In the genomic region with DNA sequence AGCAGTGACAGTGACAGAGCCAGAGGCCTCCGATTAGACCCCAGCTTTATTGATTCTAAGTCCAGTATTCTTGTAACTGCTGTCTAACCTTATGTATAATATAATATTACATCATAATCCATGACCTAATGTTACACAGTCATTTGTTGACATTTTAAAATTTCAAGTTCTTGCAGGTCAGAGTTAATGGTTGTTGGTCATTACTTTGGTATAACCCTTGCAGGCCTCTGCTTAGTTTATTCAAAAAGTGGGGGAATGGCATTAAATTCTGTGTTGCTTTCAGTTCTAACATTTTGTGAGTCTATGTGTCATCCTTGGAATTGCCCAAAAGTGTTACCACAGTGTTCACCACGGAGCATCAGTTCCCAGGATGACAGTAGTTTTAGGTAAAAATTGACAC, we compare ENCODE assay signal across 14 cellular contexts.
DNase-seq lines count a peak whose midpoint lies in the region; ATAC-seq and TF ChIP-seq lines count a peak whose summit lies in the region.
"Had no signal": no experiment of that assay in that cellular context is flagged by ENCODE, and none has a peak within 500 bp of the region (broad histone marks: within the 10 kb centered on the region; RNA-seq: fewer than 3 reads in every experiment).

No MANE protein-coding gene starts in this region.

- no peaks in the 10 kb centered on the region for H3K27me3 ChIP-seq in testis
- H3K27me3 ChIP-seq: adrenal gland had no signal

- H3K27ac ChIP-seq in testis: no peak overlapping the region
- H3K27ac ChIP-seq: C4-2B had no signal

- peak; percentile 2 for ATAC-seq in GM19351 (IDR thresholded peaks at IDR 0.05; ENCODE audit: unreplicated experiment)

- POLR2A ChIA-PET in activated CD4-positive, alpha-beta memory T cell treated with anti-CD3 and anti-CD28 coated beads for 36 hours (lab: Charles Lee): no interaction called here

- H3K4me3 ChIP-seq in foreskin fibroblast (ENCODE audit: low read depth in 1 of 2, low read length in 2 of 2): no peak overlapping the region
- H3K4me3 ChIP-seq in testis: no peak overlapping the region
- H3K4me3 ChIP-seq: adrenal gland had no signal

- TF ChIP-seq CTCF in CD14-positive monocyte (IDR thresholded peaks at IDR 0.05) (no peak), foreskin fibroblast (IDR thresholded peaks at IDR 0.05; ENCODE audit: low read depth, low read length) (no peak), testis (IDR thresholded peaks at IDR 0.05) (no peak)

- H3K36me3 ChIP-seq in testis (ENCODE audit: low read depth, missing control alignments): no peaks in the 10 kb centered on the region
- H3K36me3 ChIP-seq: adrenal gland had no signal

- H3K27me3 Mint-ChIP-seq in CD14-positive monocyte (ENCODE audit: low read depth in 3 of 3): no peaks in the 10 kb centered on the region
- peaks cover 3% of the 10 kb centered on the region for H3K27me3 Mint-ChIP-seq in activated CD4-positive, alpha-beta memory T cell treated with anti-CD3 and anti-CD28 coated beads for 36 hours

- DNase-seq in CD14-positive monocyte (ENCODE audit: low spot score) (no peak), foreskin fibroblast (peak; percentile 40 to 53), mesenteric fat pad (ENCODE audit: low spot score) (no peak), testis (no peak), NCI-H2171 (lab: John Stamatoyannopoulos, UW) (no peak)
- DNase-seq in activated CD4-positive, alpha-beta memory T cell treated with anti-CD3 and anti-CD28 coated beads for 36 hours: peak; percentile 22
- no peak for DNase-seq in activated CD4-positive, CD25-positive, alpha-beta regulatory T cell (lab: John Stamatoyannopoulos, UW)
- DNase-seq: activated CD4-positive, alpha-beta T cell treated with anti-CD3 and anti-CD28 coated beads for 1 hour; adrenal gland; NCI-H2029 treated with DMSO at 0.1 percent for 48 hours; SK-N-SH; stimulated activated CD4-positive, alpha-beta T cell treated with anti-CD3 and anti-CD28 coated beads, Interleukin-4, amount 100 ng/mL, for 1 hour had no signal

- H3K9me3 Mint-ChIP-seq in CD14-positive monocyte: peaks cover 0 to 12% (median 11%) of the 10 kb centered on the region in 7 donors
- H3K9me3 Mint-ChIP-seq in activated CD4-positive, alpha-beta memory T cell treated with anti-CD3 and anti-CD28 coated beads for 36 hours: peaks cover 16% of the 10 kb centered on the region

- H3K4me3 Mint-ChIP-seq in CD14-positive monocyte: peak overlapping the region; percentile 63 to 75
- H3K4me3 Mint-ChIP-seq in activated CD4-positive, alpha-beta memory T cell treated with anti-CD3 and anti-CD28 coated beads for 36 hours: peak overlapping the region; percentile 51

- WGBS in testis, 2 donors: 91 to 100% methylated on average over 2 of the region's 2 CpGs

- intact Hi-C loops in CD14-positive monocyte (cut with micrococcal nuclease): loop anchor here (5.0 kb wide), 5 partner anchors 47 to 178 kb away; a partner anchor contains a TSS
- intact Hi-C loops in activated CD4-positive, alpha-beta memory T cell treated with anti-CD3 and anti-CD28 coated beads for 36 hours (cut with micrococcal nuclease): loop anchor here (1.0 to 10.0 kb wide), 16 partner anchors 15 to 1215 kb away; a partner anchor contains a TSS
- intact Hi-C loops in testis (cut with DNase I; ENCODE audit: low total_unique reads): no loop called here

- CTCF ChIA-PET in activated CD4-positive, alpha-beta memory T cell treated with anti-CD3 and anti-CD28 coated beads for 36 hours (lab: Charles Lee): no interaction called here

- peaks cover 2 to 3% of the 10 kb centered on the region in 2 donors for H3K36me3 Mint-ChIP-seq in CD14-positive monocyte
- H3K36me3 Mint-ChIP-seq in activated CD4-positive, alpha-beta memory T cell treated with anti-CD3 and anti-CD28 coated beads for 36 hours: peaks cover 16% of the 10 kb centered on the region

- peak overlapping the region; percentile 94 to 98 (median 95) for H3K27ac Mint-ChIP-seq in CD14-positive monocyte
- H3K27ac Mint-ChIP-seq in activated CD4-positive, alpha-beta memory T cell treated with anti-CD3 and anti-CD28 coated beads for 36 hours: peak overlapping the region; percentile 94

- H3K4me1 ChIP-seq in testis: no peaks in the 10 kb centered on the region

- no peaks in the 10 kb centered on the region for H3K9me3 ChIP-seq in testis
- H3K9me3 ChIP-seq: adrenal gland had no signal

- H3K4me1 Mint-ChIP-seq in CD14-positive monocyte: peaks cover 63% of the 10 kb centered on the region
- H3K4me1 Mint-ChIP-seq in activated CD4-positive, alpha-beta memory T cell treated with anti-CD3 and anti-CD28 coated beads for 36 hours (ENCODE audit: low read depth): peaks cover 80% of the 10 kb centered on the region

- TF ChIP-seq POLR2A in testis (IDR thresholded peaks at IDR 0.05): no peak

Comparison
In these comparisons a context has a peak if more than half of its experiments do, and no peak if none do; other contexts are left out.
1. DNase-seq: peak in activated CD4-positive, alpha-beta memory T cell treated with anti-CD3 and anti-CD28 coated beads for 36 hours (single experiment) and foreskin fibroblast (2 of 2); none in CD14-positive monocyte (single experiment), mesenteric fat pad (single experiment), testis (single experiment), NCI-H2171 (single experiment) and activated CD4-positive, CD25-positive, alpha-beta regulatory T cell (0 of 4).